1 cellular context compared by ENCODE assay signal in the genomic region with DNA sequence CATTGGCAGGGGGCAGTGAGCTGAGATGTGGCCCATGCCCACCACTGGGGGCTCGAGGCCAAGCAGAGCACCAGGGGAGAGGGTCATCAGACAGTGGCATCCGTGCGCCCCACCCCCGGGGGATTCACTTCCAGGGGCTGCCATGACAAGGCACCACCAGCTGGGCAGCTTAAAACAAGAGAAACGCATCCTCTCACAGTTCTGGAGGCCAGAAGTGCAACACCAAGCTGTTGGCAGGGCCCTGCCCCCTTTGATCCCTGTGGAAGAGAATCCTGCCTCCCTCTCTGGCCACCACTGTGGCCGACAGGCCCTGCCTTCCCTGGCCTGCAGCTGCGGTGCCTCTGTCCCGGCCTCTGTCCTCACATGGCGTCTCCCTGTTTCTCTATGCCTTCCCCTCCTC.
TF ChIP-seq lines count a peak whose summit lies in the region.

No MANE protein-coding gene starts in this region.

TF ChIP-seq in A549, 52 proteins besides CTCF, POLR2A, EP300 and RAD21 (continued from another document):
- TF ChIP-seq, protein P1, sequence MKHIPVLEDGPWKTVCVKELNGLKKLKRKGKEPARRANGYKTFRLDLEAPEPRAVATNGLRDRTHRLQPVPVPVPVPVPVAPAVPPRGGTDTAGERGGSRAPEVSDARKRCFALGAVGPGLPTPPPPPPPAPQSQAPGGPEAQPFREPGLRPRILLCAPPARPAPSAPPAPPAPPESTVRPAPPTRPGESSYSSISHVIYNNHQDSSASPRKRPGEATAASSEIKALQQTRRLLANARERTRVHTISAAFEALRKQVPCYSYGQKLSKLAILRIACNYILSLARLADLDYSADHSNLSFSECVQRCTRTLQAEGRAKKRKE (CRISPR knock-in tag; IDR thresholded peaks at IDR 0.05; ENCODE audit: low read depth): no peak
- TF ChIP-seq SREBF2 (IDR thresholded peaks at IDR 0.05): no peak
- TF ChIP-seq POLR2AphosphoS2 (conservative IDR thresholded peaks at IDR 0.05; ENCODE audit: low read length): no peak
- TF ChIP-seq NFE2L2 (conservative IDR thresholded peaks at IDR 0.05; ENCODE audit: low read length): no peak
- TF ChIP-seq, protein P2, sequence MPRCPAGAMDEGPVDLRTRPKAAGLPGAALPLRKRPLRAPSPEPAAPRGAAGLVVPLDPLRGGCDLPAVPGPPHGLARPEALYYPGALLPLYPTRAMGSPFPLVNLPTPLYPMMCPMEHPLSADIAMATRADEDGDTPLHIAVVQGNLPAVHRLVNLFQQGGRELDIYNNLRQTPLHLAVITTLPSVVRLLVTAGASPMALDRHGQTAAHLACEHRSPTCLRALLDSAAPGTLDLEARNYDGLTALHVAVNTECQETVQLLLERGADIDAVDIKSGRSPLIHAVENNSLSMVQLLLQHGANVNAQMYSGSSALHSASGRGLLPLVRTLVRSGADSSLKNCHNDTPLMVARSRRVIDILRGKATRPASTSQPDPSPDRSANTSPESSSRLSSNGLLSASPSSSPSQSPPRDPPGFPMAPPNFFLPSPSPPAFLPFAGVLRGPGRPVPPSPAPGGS (IDR thresholded peaks at IDR 0.05): no peak
- no peak for TF ChIP-seq HOXB5 (CRISPR knock-in tag; IDR thresholded peaks at IDR 0.05)
- no peak for TF ChIP-seq CBX8 (IDR thresholded peaks at IDR 0.05)
